ENCODE assay signal across 8 cellular contexts in the genomic region with DNA sequence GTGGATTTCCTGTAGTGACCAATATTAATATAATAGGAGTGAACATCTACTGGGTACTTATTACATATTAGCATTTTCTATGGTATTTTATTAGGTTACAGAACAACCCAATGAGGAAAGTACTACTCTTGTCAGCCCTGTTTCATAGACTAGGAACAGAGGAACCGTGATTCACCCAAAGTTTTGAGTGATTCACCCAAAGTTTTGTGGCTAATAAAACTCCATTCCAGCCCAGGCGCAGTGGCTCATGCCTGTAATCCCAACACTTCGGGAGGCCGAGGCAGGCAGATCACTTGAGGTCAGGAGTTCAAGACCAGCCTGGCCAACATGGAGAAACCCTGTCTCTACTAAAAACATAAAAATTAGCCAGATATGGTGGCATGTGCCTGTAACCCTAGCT. TPM values are rescaled to one million over a fixed set of nuclear protein-coding genes. Genes with fewer than 3 reads are reported as not detected.
DNase-seq lines count a peak whose midpoint lies in the region; FAIRE-seq and TF ChIP-seq lines count a peak whose summit lies in the region.
"Not testable (repeated sequence)": the region's sequence is repeated elsewhere in the genome, so short reads cannot be mapped to it uniquely, and the experiment has no call there.
"Had no signal": no experiment of that assay in that cellular context is flagged by ENCODE, and none has a peak within 500 bp of the region (broad histone marks: within the 10 kb centered on the region; RNA-seq: fewer than 3 reads in every experiment).

No MANE protein-coding gene starts in this region.

- not testable (repeated sequence) for TF ChIP-seq CTCF in BJ (IDR thresholded peaks at IDR 0.05; ENCODE audit: insufficient read depth, low read depth, low read length); brain microvascular endothelial cell (IDR thresholded peaks at IDR 0.05; ENCODE audit: low read depth, low read length, missing control alignments); fibroblast of lung (conservative IDR thresholded peaks at IDR 0.05 in 1 of 2, IDR thresholded peaks at IDR 0.05 in 1 of 2; ENCODE audit: low read depth in 1 of 2, low read length in 2 of 2)

- not testable (repeated sequence) for H3K4me2 ChIP-seq in fibroblast of lung (ENCODE audit: extremely low read depth, insufficient read depth, low read length)

- TF ChIP-seq POLR2A in H54 (IDR thresholded peaks at IDR 0.05; ENCODE audit: low read depth, low read length) = not testable (repeated sequence)

- CTCF ChIA-PET in BJ (lab: Yijun Ruan, JAX) = not testable (repeated sequence)

- not testable (repeated sequence) for H2AFZ ChIP-seq in fibroblast of lung (ENCODE audit: low read length)
- peak overlapping the region; percentile 59 for H2AFZ ChIP-seq in neuron (ENCODE audit: low read depth, low read length)

- DNase-seq in BJ (ENCODE audit: low read depth) = peak; percentile 44
- peak; percentile 46 for DNase-seq in H54 (ENCODE audit: insufficient read length, low spot score)
- peak; percentile 91 for DNase-seq in M059J (ENCODE audit: low read depth)
- peak; percentile 24 to 60 for DNase-seq in SJSA1 (ENCODE audit: low read depth in 1 of 2, low spot score in 2 of 2)
- DNase-seq in brain microvascular endothelial cell = peak; percentile 75
- DNase-seq in fibroblast of lung (ENCODE audit: low read depth in 2 of 2) = peak; percentile 10 to 83

- in situ Hi-C loops in brain microvascular endothelial cell (cut with HindIII; ENCODE audit: low pct_ligation_motif_present, low sequenced_read_pairs) = not testable (repeated sequence)

- POLR2A ChIA-PET in BJ (lab: Charles Lee) = not testable (repeated sequence)

- peaks cover 14% of the 10 kb centered on the region for H3K4me1 ChIP-seq in SJSA1 (replicated peaks)
- not testable (repeated sequence) for H3K4me1 ChIP-seq in fibroblast of lung (ENCODE audit: control insufficient read depth, extremely low read depth, insufficient read depth, low read length)
- peaks cover 21% of the 10 kb centered on the region for H3K4me1 ChIP-seq in neuron (ENCODE audit: insufficient read depth, low read length)

- H3K27ac ChIP-seq in SJSA1 (peak overlapping the region; percentile 39; the same call in 1 of the 2 replicates), brain microvascular endothelial cell (peak overlapping the region; percentile 35)
- not testable (repeated sequence) for H3K27ac ChIP-seq in fibroblast of lung (ENCODE audit: insufficient read depth, low read length)

- H4K20me1 ChIP-seq in fibroblast of lung (ENCODE audit: control insufficient read depth, extremely low read depth, insufficient read depth, low read length) = not testable (repeated sequence)

- not testable (repeated sequence) for H3K79me2 ChIP-seq in fibroblast of lung (ENCODE audit: control insufficient read depth, insufficient read depth, low read length)

- not testable (repeated sequence) for H3K27me3 ChIP-seq in BJ (ENCODE audit: control insufficient read depth, insufficient read depth, low read length); SJSA1 (replicated peaks); brain microvascular endothelial cell (replicated peaks); fibroblast of lung (ENCODE audit: control insufficient read depth, insufficient read depth, low read length); neuron (ENCODE audit: insufficient read depth, low read length)

- not testable (repeated sequence) for H3K9ac ChIP-seq in fibroblast of lung (ENCODE audit: insufficient read depth, low read length)

- not testable (repeated sequence) for H3K9me3 ChIP-seq in SJSA1 (replicated peaks); fibroblast of lung (ENCODE audit: control insufficient read depth, insufficient read depth, low read depth, low read length); neuron (ENCODE audit: low read length)

- not testable (repeated sequence) for H3K36me3 ChIP-seq in BJ (ENCODE audit: control insufficient read depth, insufficient read depth, low read length); SJSA1; brain microvascular endothelial cell (replicated peaks); fibroblast of lung (ENCODE audit: control insufficient read depth, insufficient read depth, low read length); neuron (ENCODE audit: insufficient read depth, low read length)

- H3K4me3 ChIP-seq in BJ (ENCODE audit: low read depth, low read length); SJSA1; brain microvascular endothelial cell (ENCODE audit: low read depth, low read length); fibroblast of lung (replicated peaks in 1 of 4; ENCODE audit: control extremely low read depth in 1 of 4, insufficient read depth in 1 of 4, low read depth in 3 of 4, low read length in 4 of 4); neuron (ENCODE audit: low read length): not testable (repeated sequence)

- peak; percentile 65 for FAIRE-seq in H54 (lab: Jason Lieb, UNC)

RNA-seq across cellular contexts. Expression of gene KIFC3, which starts 33.1 kb away (rescaled TPM):
- polyA plus RNA-seq in BJ (2011; rRNA removed) (35.3 and 60.5 TPM in 2 replicates), fibroblast of lung (13.8 and 17.8 TPM in 2 replicates)
- polyA minus RNA-seq in BJ (2011; rRNA and poly(A)+ RNA removed) = 48.8 and 71.7 TPM in 2 replicates
- 38.8 and 71.2 TPM in 2 replicates for total RNA-seq in M059J (2014; rRNA removed; shearing (Covaris generic))
- total RNA-seq in SJSA1 (2014; rRNA removed; shearing (Covaris generic)) = 103 and 132 TPM in 2 replicates
- total RNA-seq in fibroblast of lung = 30.3 and 44.9 TPM in 2 replicates
- polyA plus RNA-seq in fibroblast of lung (2012) = 20.3 and 31.8 TPM in 2 replicates
- 41.5 and 58.1 TPM in 2 replicates for polyA minus RNA-seq in fibroblast of lung (ENCODE audit: low replicate concordance)
- total RNA-seq: activated CD4-positive, alpha-beta T cell treated with anti-CD3 and anti-CD28 coated beads, Interleukin-2, amount 10 ng/mL, durations not matched to agents 7 days and 5 days had no signal
